18 cellular contexts compared by ENCODE assay signal in the genomic region with DNA sequence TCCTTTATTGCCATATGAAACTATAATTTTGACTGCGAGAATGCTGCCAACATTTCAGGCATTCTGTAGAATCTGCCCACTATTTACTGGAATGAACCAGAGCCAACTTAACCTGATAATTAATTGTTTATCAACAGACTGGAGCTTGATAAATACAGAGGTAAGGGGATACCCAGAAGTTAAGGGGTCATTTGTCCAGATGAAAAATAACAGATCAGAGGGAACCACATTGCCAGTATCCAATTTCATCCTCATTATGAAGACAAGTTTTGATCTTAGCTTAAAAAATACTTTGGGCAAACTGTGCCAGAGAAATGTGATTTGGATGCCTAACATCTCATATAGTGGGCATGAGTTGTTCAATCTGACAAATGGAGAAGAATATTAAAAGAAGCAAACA.
A peak's percentile ranks its signal among the peaks of the same experiment; 100 is the strongest.
DNase-seq lines count a peak whose midpoint lies in the region; TF ChIP-seq lines count a peak whose summit lies in the region.
"Had no signal": no experiment of that assay in that cellular context is flagged by ENCODE, and none has a peak within 500 bp of the region (broad histone marks: within the 10 kb centered on the region; RNA-seq: fewer than 3 reads in every experiment).

No MANE protein-coding gene starts in this region.

- H3K4me3 ChIP-seq in ACC112 (ENCODE audit: low read depth, low read length) (no peak overlapping the region), SK-N-SH (ENCODE audit: low read depth in 2 of 2, low read length in 1 of 2) (no peak overlapping the region), breast epithelium (no peak overlapping the region), A673 (ENCODE audit: low read depth, low read length, poor library complexity, severe bottlenecking) (no peak overlapping the region)
- H3K4me3 ChIP-seq: A549, BLaER1, GM23248 had no signal

- POLR2A ChIA-PET in SK-N-SH (lab: Yijun Ruan, JAX) (no interaction called here), A673 (lab: Charles Lee; ENCODE audit: low non-redundant PET) (no interaction called here)

- intact Hi-C loops in breast epithelium (cut with DNase I; ENCODE audit: low total_unique reads) = no loop called here
- intact Hi-C loops in A673 (cut with micrococcal nuclease; ENCODE audit: unreplicated experiment) = no loop called here

- H3K27ac ChIP-seq in ACC112 (ENCODE audit: low read depth, low read length) = no peak overlapping the region
- peak overlapping the region; percentile 75 to 82; a peak in 3 of 4 replicates for H3K27ac ChIP-seq in SK-N-SH (ENCODE audit: low read depth in 2 of 2, low read length in 1 of 2)
- H3K27ac ChIP-seq in breast epithelium = no peak overlapping the region
- H3K27ac ChIP-seq in A673 (ENCODE audit: low read depth, low read length, poor library complexity, severe bottlenecking) = no peak overlapping the region
- H3K27ac ChIP-seq: 22Rv1, A549, BLaER1, C4-2B, GM23248 had no signal

- no peaks in the 10 kb centered on the region for H4K20me1 ChIP-seq in SK-N-SH (ENCODE audit: insufficient read depth)
- H4K20me1 ChIP-seq: BLaER1 had no signal

- TF ChIP-seq RAD21 in SK-N-SH (IDR thresholded peaks at IDR 0.05; ENCODE audit: low read length) = no peak

- H3K79me2 ChIP-seq in ACC112 (ENCODE audit: control insufficient read depth, insufficient read depth, low read length, unreplicated experiment) (no peaks in the 10 kb centered on the region), SK-N-SH (ENCODE audit: insufficient read depth) (no peaks in the 10 kb centered on the region)

- H3K4me2 ChIP-seq in SK-N-SH = no peak overlapping the region
- H3K4me2 ChIP-seq: A549, BLaER1 had no signal

- no peak for TF ChIP-seq POLR2A in breast epithelium (IDR thresholded peaks at IDR 0.05)

- no TSS peak for BruUV-seq in A673 (replicated peaks; lab: Mats Ljungman, UMichigan)

- H3K9me3 ChIP-seq in SK-N-SH (peaks cover 7% of the 10 kb centered on the region; the same call in 1 of the 2 replicates), breast epithelium (peaks cover 0 to 5% of the 10 kb centered on the region in 2 donors), A673 (ENCODE audit: low read depth, low read length, poor library complexity, severe bottlenecking) (no peaks in the 10 kb centered on the region)
- H3K9me3 ChIP-seq: A549, BLaER1, Caco-2 had no signal

- no peaks in the 10 kb centered on the region for H3K9me2 ChIP-seq in SK-N-SH

- peaks cover 39% of the 10 kb centered on the region for H3F3A ChIP-seq in SK-N-SH (replicated peaks; ENCODE audit: insufficient read depth)

- peak overlapping the region; percentile 46 for H2AFZ ChIP-seq in ACC112 (ENCODE audit: low read length, unreplicated experiment)
- H2AFZ ChIP-seq in SK-N-SH (ENCODE audit: low read depth) = peak overlapping the region; percentile 8; the same call in 1 of the 2 replicates
- H2AFZ ChIP-seq: GM23248 had no signal

- 43% methylated on average over 1 of the region's 1 CpG for WGBS in SK-N-SH (ENCODE audit: low lambda C conversion rate)

- CTCF ChIA-PET in SK-N-SH (lab: Yijun Ruan, JAX) = no interaction called here
- CTCF ChIA-PET in A673 (lab: Charles Lee) = no interaction called here

- H3K27me3 ChIP-seq in ACC112 (ENCODE audit: insufficient read depth, low read length) (no peaks in the 10 kb centered on the region), SK-N-SH (ENCODE audit: insufficient read depth) (no peaks in the 10 kb centered on the region), breast epithelium (no peaks in the 10 kb centered on the region), A673 (replicated peaks; ENCODE audit: insufficient read depth, low read depth, low read length, poor library complexity) (no peaks in the 10 kb centered on the region)
- H3K27me3 ChIP-seq: BLaER1 had no signal

- H3K36me3 ChIP-seq in ACC112 (ENCODE audit: insufficient read depth, low read length) (no peaks in the 10 kb centered on the region), SK-N-SH (replicated peaks in 1 of 2; ENCODE audit: control insufficient read depth in 1 of 2, insufficient read depth in 2 of 2, low read length in 1 of 2) (peaks cover 0 to 3% of the 10 kb centered on the region in 2 experiments), breast epithelium (no peaks in the 10 kb centered on the region), A673 (ENCODE audit: insufficient read depth, low read length, poor library complexity, severe bottlenecking) (no peaks in the 10 kb centered on the region)
- H3K36me3 ChIP-seq: BLaER1 had no signal

- H3K4me1 ChIP-seq in ACC112 (ENCODE audit: control insufficient read depth, insufficient read depth, low read length, unreplicated experiment) (peaks cover 55% of the 10 kb centered on the region), SK-N-SH (ENCODE audit: control insufficient read depth in 1 of 2, insufficient read depth in 2 of 2, low read depth in 1 of 2, low read length in 1 of 2) (peaks cover 2 to 33% of the 10 kb centered on the region in 2 experiments; a peak in 2 of 4 replicates), breast epithelium (no peaks in the 10 kb centered on the region), A673 (ENCODE audit: insufficient read depth, low read length, poor library complexity, severe bottlenecking) (no peaks in the 10 kb centered on the region)
- H3K4me1 ChIP-seq: BLaER1, Caco-2 had no signal

- no peak overlapping the region for H3K9ac ChIP-seq in SK-N-SH
- H3K9ac ChIP-seq: BLaER1, GM23248 had no signal

- no peak for TF ChIP-seq CTCF in SK-N-SH (IDR thresholded peaks at IDR 0.05)
- no peak for TF ChIP-seq CTCF in breast epithelium (IDR thresholded peaks at IDR 0.05)
- TF ChIP-seq CTCF in A673 (conservative IDR thresholded peaks at IDR 0.05; ENCODE audit: low read depth, low read length) = no peak

- no peak for DNase-seq in SK-N-SH
- DNase-seq in left kidney (ENCODE audit: low read depth, low spot score) = peak; percentile 9
- no peak for DNase-seq in HuH-7 (ENCODE audit: low spot score)
- no peak for DNase-seq in breast epithelium (ENCODE audit: low spot score in 2 of 2)
- DNase-seq in A673 (ENCODE audit: low spot score) = no peak
- DNase-seq: Caco-2; CD4-positive, CD25-positive, alpha-beta regulatory T cell; CD8-positive, alpha-beta T cell; DMS153; DND-41; GM23248; H7; HCEC 1CT had no signal

- 0 out of 4 replicates have a peak, but pooled peaks of 1 of the 2 experiments have one; percentile 32 for TF ChIP-seq EP300 in SK-N-SH (IDR thresholded peaks at IDR 0.05; ENCODE audit: borderline replicate concordance in 1 of 2, low read depth in 1 of 2, low read length in 1 of 2)

TF ChIP-seq in SK-N-SH, 30 proteins besides CTCF, POLR2A, EP300 and RAD21:
- TF ChIP-seq, protein P1, sequence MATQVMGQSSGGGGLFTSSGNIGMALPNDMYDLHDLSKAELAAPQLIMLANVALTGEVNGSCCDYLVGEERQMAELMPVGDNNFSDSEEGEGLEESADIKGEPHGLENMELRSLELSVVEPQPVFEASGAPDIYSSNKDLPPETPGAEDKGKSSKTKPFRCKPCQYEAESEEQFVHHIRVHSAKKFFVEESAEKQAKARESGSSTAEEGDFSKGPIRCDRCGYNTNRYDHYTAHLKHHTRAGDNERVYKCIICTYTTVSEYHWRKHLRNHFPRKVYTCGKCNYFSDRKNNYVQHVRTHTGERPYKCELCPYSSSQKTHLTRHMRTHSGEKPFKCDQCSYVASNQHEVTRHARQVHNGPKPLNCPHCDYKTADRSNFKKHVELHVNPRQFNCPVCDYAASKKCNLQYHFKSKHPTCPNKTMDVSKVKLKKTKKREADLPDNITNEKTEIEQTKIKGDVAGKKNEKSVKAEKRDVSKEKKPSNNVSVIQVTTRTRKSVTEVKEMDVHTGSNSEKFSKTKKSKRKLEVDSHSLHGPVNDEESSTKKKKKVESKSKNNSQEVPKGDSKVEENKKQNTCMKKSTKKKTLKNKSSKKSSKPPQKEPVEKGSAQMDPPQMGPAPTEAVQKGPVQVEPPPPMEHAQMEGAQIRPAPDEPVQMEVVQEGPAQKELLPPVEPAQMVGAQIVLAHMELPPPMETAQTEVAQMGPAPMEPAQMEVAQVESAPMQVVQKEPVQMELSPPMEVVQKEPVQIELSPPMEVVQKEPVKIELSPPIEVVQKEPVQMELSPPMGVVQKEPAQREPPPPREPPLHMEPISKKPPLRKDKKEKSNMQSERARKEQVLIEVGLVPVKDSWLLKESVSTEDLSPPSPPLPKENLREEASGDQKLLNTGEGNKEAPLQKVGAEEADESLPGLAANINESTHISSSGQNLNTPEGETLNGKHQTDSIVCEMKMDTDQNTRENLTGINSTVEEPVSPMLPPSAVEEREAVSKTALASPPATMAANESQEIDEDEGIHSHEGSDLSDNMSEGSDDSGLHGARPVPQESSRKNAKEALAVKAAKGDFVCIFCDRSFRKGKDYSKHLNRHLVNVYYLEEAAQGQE (IDR thresholded peaks at IDR 0.05; ENCODE audit: low read depth, low read length) = no peak
- TF ChIP-seq NFIC (IDR thresholded peaks at IDR 0.05; ENCODE audit: borderline replicate concordance) (peak; percentile 57; the same call in 1 of the 2 replicates), MEF2A (IDR thresholded peaks at IDR 0.05; ENCODE audit: borderline replicate concordance, low read depth) (no peak), RFX5 (IDR thresholded peaks at IDR 0.05; ENCODE audit: low read length) (no peak), TCF12 (IDR thresholded peaks at IDR 0.05) (peak; percentile 74; the same call in 1 of the 2 replicates), RXRA (IDR thresholded peaks at IDR 0.05; ENCODE audit: borderline replicate concordance, low read depth) (peak; percentile 39; the same call in 1 of the 2 replicates), FOXJ3 (CRISPR knock-in tag; IDR thresholded peaks at IDR 0.05) (no peak), JUND (IDR thresholded peaks at IDR 0.05) (peak; percentile 24; the same call in 1 of the 2 replicates), CHD2 (IDR thresholded peaks at IDR 0.05; ENCODE audit: low read length, partially characterized antibody) (no peak), TEAD4 (IDR thresholded peaks at IDR 0.05; ENCODE audit: borderline replicate concordance, insufficient read depth) (peak; percentile 34; the same call in 1 of the 2 replicates)
- TF ChIP-seq, protein P2, sequence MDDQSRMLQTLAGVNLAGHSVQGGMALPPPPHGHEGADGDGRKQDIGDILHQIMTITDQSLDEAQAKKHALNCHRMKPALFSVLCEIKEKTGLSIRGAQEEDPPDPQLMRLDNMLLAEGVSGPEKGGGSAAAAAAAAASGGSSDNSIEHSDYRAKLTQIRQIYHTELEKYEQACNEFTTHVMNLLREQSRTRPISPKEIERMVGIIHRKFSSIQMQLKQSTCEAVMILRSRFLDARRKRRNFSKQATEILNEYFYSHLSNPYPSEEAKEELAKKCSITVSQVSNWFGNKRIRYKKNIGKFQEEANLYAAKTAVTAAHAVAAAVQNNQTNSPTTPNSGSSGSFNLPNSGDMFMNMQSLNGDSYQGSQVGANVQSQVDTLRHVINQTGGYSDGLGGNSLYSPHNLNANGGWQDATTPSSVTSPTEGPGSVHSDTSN (IDR thresholded peaks at IDR 0.05) = peak; percentile 62
TF ChIP-seq in SK-N-SH: peak in this region for 6.

Comparison
In these comparisons a context has a peak if more than half of its experiments do, and no peak if none do; other contexts are left out.
1. H3K27ac ChIP-seq: peak in SK-N-SH (2 of 2); none in ACC112 (single experiment), breast epithelium (0 of 2) and A673 (single experiment).